Comparison of ENCODE assay signal across 1 cellular context in genomic region chr1:223844962-223845809, GRCh38.
A peak's percentile ranks its signal among the peaks of the same experiment; 100 is the strongest.
TF ChIP-seq lines count a peak whose summit lies in the region.

No MANE protein-coding gene starts in this region.

TF ChIP-seq in HepG2, 621 proteins besides CTCF, POLR2A, EP300 and RAD21 (continued from another document and continues in another):
- TF ChIP-seq, protein P1, sequence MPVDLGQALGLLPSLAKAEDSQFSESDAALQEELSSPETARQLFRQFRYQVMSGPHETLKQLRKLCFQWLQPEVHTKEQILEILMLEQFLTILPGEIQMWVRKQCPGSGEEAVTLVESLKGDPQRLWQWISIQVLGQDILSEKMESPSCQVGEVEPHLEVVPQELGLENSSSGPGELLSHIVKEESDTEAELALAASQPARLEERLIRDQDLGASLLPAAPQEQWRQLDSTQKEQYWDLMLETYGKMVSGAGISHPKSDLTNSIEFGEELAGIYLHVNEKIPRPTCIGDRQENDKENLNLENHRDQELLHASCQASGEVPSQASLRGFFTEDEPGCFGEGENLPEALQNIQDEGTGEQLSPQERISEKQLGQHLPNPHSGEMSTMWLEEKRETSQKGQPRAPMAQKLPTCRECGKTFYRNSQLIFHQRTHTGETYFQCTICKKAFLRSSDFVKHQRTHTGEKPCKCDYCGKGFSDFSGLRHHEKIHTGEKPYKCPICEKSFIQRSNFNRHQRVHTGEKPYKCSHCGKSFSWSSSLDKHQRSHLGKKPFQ (CRISPR knock-in tag; IDR thresholded peaks at IDR 0.05; ENCODE audit: insufficient replicate concordance), result no peak
- TF ChIP-seq ZNF550 (CRISPR knock-in tag; IDR thresholded peaks at IDR 0.05; ENCODE audit: borderline replicate concordance), result no peak
- TF ChIP-seq TFDP1 (CRISPR knock-in tag; IDR thresholded peaks at IDR 0.05; ENCODE audit: borderline replicate concordance), result no peak; the same call in 1 of the 2 replicates
- TF ChIP-seq SKI (IDR thresholded peaks at IDR 0.05; ENCODE audit: partially characterized antibody), result peak; percentile 25
- no peak for TF ChIP-seq PAWR (CRISPR knock-in tag; IDR thresholded peaks at IDR 0.05; ENCODE audit: borderline replicate concordance)
- TF ChIP-seq SRSF4 (IDR thresholded peaks at IDR 0.05; ENCODE audit: low read depth, low read length, poor library complexity, severe bottlenecking), result no peak
- no peak for TF ChIP-seq ARID5B (CRISPR knock-in tag; IDR thresholded peaks at IDR 0.05)
- no peak for TF ChIP-seq HNRNPH1 (optimal IDR thresholded peaks at IDR 0.05; ENCODE audit: low read depth, low read length)
- no peak for TF ChIP-seq RBFOX2 (IDR thresholded peaks at IDR 0.05; ENCODE audit: low read depth, low read length)
- no peak for TF ChIP-seq GTF2F1 (IDR thresholded peaks at IDR 0.05; ENCODE audit: low read length)
- TF ChIP-seq, protein P2, sequence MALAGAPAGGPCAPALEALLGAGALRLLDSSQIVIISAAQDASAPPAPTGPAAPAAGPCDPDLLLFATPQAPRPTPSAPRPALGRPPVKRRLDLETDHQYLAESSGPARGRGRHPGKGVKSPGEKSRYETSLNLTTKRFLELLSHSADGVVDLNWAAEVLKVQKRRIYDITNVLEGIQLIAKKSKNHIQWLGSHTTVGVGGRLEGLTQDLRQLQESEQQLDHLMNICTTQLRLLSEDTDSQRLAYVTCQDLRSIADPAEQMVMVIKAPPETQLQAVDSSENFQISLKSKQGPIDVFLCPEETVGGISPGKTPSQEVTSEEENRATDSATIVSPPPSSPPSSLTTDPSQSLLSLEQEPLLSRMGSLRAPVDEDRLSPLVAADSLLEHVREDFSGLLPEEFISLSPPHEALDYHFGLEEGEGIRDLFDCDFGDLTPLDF (CRISPR knock-in tag; IDR thresholded peaks at IDR 0.05), result no peak
- TF ChIP-seq TCF12 (IDR thresholded peaks at IDR 0.05), result no peak
- 0 out of 2 replicates have a peak, but pooled peaks have one; percentile 39 for TF ChIP-seq TCF12 (CRISPR knock-in tag; IDR thresholded peaks at IDR 0.05)
- no peak for TF ChIP-seq ZSCAN25 (CRISPR knock-in tag; IDR thresholded peaks at IDR 0.05)
- no peak for TF ChIP-seq TOE1 (CRISPR knock-in tag; IDR thresholded peaks at IDR 0.05)
- TF ChIP-seq NCOA5 (CRISPR knock-in tag; IDR thresholded peaks at IDR 0.05), result no peak
- TF ChIP-seq, protein P3, sequence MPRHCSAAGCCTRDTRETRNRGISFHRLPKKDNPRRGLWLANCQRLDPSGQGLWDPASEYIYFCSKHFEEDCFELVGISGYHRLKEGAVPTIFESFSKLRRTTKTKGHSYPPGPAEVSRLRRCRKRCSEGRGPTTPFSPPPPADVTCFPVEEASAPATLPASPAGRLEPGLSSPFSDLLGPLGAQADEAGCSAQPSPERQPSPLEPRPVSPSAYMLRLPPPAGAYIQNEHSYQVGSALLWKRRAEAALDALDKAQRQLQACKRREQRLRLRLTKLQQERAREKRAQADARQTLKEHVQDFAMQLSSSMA (CRISPR knock-in tag; IDR thresholded peaks at IDR 0.05), result no peak
- peak; percentile 7 for TF ChIP-seq XRCC5 (optimal IDR thresholded peaks at IDR 0.05; ENCODE audit: low read length)
- peak; percentile 40; the same call in 1 of the 2 replicates for TF ChIP-seq GABPB1 (CRISPR knock-in tag; IDR thresholded peaks at IDR 0.05)
- no peak for TF ChIP-seq NAIF1 (CRISPR knock-in tag; IDR thresholded peaks at IDR 0.05; ENCODE audit: borderline replicate concordance)
- TF ChIP-seq, protein P4, sequence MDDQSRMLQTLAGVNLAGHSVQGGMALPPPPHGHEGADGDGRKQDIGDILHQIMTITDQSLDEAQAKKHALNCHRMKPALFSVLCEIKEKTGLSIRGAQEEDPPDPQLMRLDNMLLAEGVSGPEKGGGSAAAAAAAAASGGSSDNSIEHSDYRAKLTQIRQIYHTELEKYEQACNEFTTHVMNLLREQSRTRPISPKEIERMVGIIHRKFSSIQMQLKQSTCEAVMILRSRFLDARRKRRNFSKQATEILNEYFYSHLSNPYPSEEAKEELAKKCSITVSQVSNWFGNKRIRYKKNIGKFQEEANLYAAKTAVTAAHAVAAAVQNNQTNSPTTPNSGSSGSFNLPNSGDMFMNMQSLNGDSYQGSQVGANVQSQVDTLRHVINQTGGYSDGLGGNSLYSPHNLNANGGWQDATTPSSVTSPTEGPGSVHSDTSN (CRISPR knock-in tag; IDR thresholded peaks at IDR 0.05; ENCODE audit: borderline replicate concordance), result no peak
- TF ChIP-seq HINFP (CRISPR knock-in tag; IDR thresholded peaks at IDR 0.05; ENCODE audit: low read depth), result no peak
- no peak for TF ChIP-seq ZHX2 (IDR thresholded peaks at IDR 0.05; ENCODE audit: low read depth)
- TF ChIP-seq ZHX2 (CRISPR knock-in tag; IDR thresholded peaks at IDR 0.05; ENCODE audit: borderline replicate concordance), result peak; percentile 56; the same call in 1 of the 2 replicates
- TF ChIP-seq NFE2L1 (CRISPR knock-in tag; IDR thresholded peaks at IDR 0.05; ENCODE audit: borderline replicate concordance), result no peak
- TF ChIP-seq KDM1A (CRISPR knock-in tag; IDR thresholded peaks at IDR 0.05), result no peak
- TF ChIP-seq ZEB1 (IDR thresholded peaks at IDR 0.05; ENCODE audit: insufficient replicate concordance, low read depth), result no peak
- TF ChIP-seq ZNF83 (CRISPR knock-in tag; IDR thresholded peaks at IDR 0.05; ENCODE audit: borderline replicate concordance), result no peak
- TF ChIP-seq AGO1 (IDR thresholded peaks at IDR 0.05; ENCODE audit: low read depth, low read length, poor library complexity, severe bottlenecking), result no peak
- no peak for TF ChIP-seq RFXANK (CRISPR knock-in tag; IDR thresholded peaks at IDR 0.05)
- TF ChIP-seq PAX8 (CRISPR knock-in tag; IDR thresholded peaks at IDR 0.05; ENCODE audit: borderline replicate concordance), result peak; percentile 16; the same call in 1 of the 2 replicates
- TF ChIP-seq ZNF609 (CRISPR knock-in tag; IDR thresholded peaks at IDR 0.05; ENCODE audit: borderline replicate concordance), result no peak
- TF ChIP-seq ZNF17 (CRISPR knock-in tag; IDR thresholded peaks at IDR 0.05), result no peak
